In the genomic region with DNA sequence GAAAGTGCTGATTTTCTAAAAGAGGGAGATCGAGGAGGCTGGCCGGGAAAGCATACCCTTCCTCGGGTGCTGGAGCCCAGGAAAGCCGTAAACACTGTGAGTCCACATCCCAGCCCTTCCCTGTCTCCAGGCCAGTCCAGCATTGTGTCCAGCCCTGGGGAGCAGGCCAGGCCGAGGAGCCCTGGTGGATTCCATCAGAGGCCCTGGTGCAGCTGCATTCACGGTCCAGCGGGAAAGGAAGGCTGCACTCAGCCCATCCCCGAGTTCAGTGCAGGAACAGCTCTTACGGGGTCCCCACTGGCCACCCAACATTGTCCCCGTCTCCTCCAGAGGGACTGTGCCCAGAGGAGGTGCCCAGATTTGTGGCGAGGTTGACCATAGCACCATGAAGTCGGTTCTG, we compare ENCODE assay signal across 23 cellular contexts.
DNase-seq lines count a peak whose midpoint lies in the region; ATAC-seq, FAIRE-seq and TF ChIP-seq lines count a peak whose summit lies in the region.
"Had no signal": no experiment of that assay in that cellular context is flagged by ENCODE, and none has a peak within 500 bp of the region (broad histone marks: within the 10 kb centered on the region; RNA-seq: fewer than 3 reads in every experiment).

No MANE protein-coding gene starts in this region.

- H3K4me1 Mint-ChIP-seq in activated CD8-positive, alpha-beta T cell treated with anti-CD3 and anti-CD28 coated beads for 36 hours (ENCODE audit: low read depth) = no peaks in the 10 kb centered on the region
- H3K4me1 Mint-ChIP-seq: B cell; CD4-positive, CD25-positive, alpha-beta regulatory T cell had no signal

- H3K27me3 ChIP-seq in right cardiac atrium (ENCODE audit: control insufficient read depth, insufficient read depth) = no peaks in the 10 kb centered on the region
- peaks cover 5 to 62% of the 10 kb centered on the region in 2 experiments; a peak in 4 of 5 replicates for H3K27me3 ChIP-seq in HepG2 (ENCODE audit: control insufficient read depth in 1 of 2, insufficient read depth in 2 of 2, low read length in 2 of 2)
- no peaks in the 10 kb centered on the region for H3K27me3 ChIP-seq in stomach smooth muscle (ENCODE audit: control insufficient read depth in 1 of 2, insufficient read depth in 2 of 2, low read length in 2 of 2)

- H3K9me3 ChIP-seq in right cardiac atrium (ENCODE audit: control insufficient read depth, low read length) = no peaks in the 10 kb centered on the region
- no peaks in the 10 kb centered on the region for H3K9me3 ChIP-seq in HepG2 (ENCODE audit: low read length)
- peaks cover 0 to 6% of the 10 kb centered on the region in 2 donors for H3K9me3 ChIP-seq in stomach smooth muscle (ENCODE audit: control insufficient read depth in 2 of 2, low read length in 2 of 2)
- H3K9me3 ChIP-seq: HAP-1 had no signal

- TF ChIP-seq POLR2A in HepG2 (IDR thresholded peaks at IDR 0.05; ENCODE audit: insufficient read depth in 1 of 2, low read depth in 2 of 2, low read length in 2 of 2) = no peak

- no peak for FAIRE-seq in HepG2 (lab: Jason Lieb, UNC)
- FAIRE-seq: RCC 7860 had no signal

- H3K9ac ChIP-seq in HepG2 (ENCODE audit: insufficient read depth, low read depth, low read length) = no peak overlapping the region
- H3K9ac ChIP-seq in stomach smooth muscle (ENCODE audit: low read length in 2 of 2) = peak overlapping the region; percentile 13 to 75

- H3K4me2 ChIP-seq in HepG2 (ENCODE audit: low read depth, low read length) = no peak overlapping the region

- H3K27me3 Mint-ChIP-seq in activated CD8-positive, alpha-beta T cell treated with anti-CD3 and anti-CD28 coated beads for 36 hours = peaks cover 1% of the 10 kb centered on the region
- H3K27me3 Mint-ChIP-seq: B cell; CD4-positive, CD25-positive, alpha-beta regulatory T cell had no signal

- H3K79me2 ChIP-seq in HepG2 (ENCODE audit: insufficient read depth, low read length) = no peaks in the 10 kb centered on the region

- POLR2A ChIA-PET in HepG2 (lab: Yijun Ruan, JAX) = no interaction called here
- POLR2A ChIA-PET in activated CD8-positive, alpha-beta T cell treated with anti-CD3 and anti-CD28 coated beads for 36 hours (lab: Charles Lee) = no interaction called here

- H3K36me3 Mint-ChIP-seq in activated CD8-positive, alpha-beta T cell treated with anti-CD3 and anti-CD28 coated beads for 36 hours (ENCODE audit: low read depth) = no peaks in the 10 kb centered on the region
- H3K36me3 Mint-ChIP-seq: CD4-positive, CD25-positive, alpha-beta regulatory T cell had no signal

- no peak for TF ChIP-seq RAD21 in HepG2 (CRISPR knock-in tag; IDR thresholded peaks at IDR 0.05)

- H3K9me3 Mint-ChIP-seq in activated CD8-positive, alpha-beta T cell treated with anti-CD3 and anti-CD28 coated beads for 36 hours = peaks cover 14% of the 10 kb centered on the region

- intact Hi-C loops in Right ventricle myocardium superior (cut with DNase I) (no loop called here), right cardiac atrium (cut with DNase I) (no loop called here), HepG2 (cut with micrococcal nuclease; ENCODE audit: unreplicated experiment) (no loop called here), posterior vena cava (cut with DNase I) (no loop called here)
- intact Hi-C loops in activated CD8-positive, alpha-beta T cell treated with anti-CD3 and anti-CD28 coated beads for 36 hours (cut with micrococcal nuclease) = no loop called here

- DNase-seq in Right ventricle myocardium superior (peak; percentile 33), right cardiac atrium (no peak), HepG2 (ENCODE audit: low spot score) (no peak), posterior vena cava (ENCODE audit: low spot score) (peak; percentile 77), A172 (ENCODE audit: low spot score) (no peak), superior temporal gyrus (ENCODE audit: extremely low spot score) (no peak)
- no peak for DNase-seq in activated CD8-positive, alpha-beta T cell treated with anti-CD3 and anti-CD28 coated beads for 36 hours
- DNase-seq: 8988T; CD4-positive, CD25-positive, alpha-beta regulatory T cell; DMS153; GDM1; IMR-90; NCI-H1417; NCI-H187; NCI-H2107; NCI-H2227 treated with DMSO at 0.1 percent for 48 hours; NCI-H510A treated with DMSO at 0.1 percent for 48 hours; NCI-H774 had no signal

- no peak overlapping the region for H3K4me3 Mint-ChIP-seq in activated CD8-positive, alpha-beta T cell treated with anti-CD3 and anti-CD28 coated beads for 36 hours
- H3K4me3 Mint-ChIP-seq: B cell; CD4-positive, CD25-positive, alpha-beta regulatory T cell had no signal

- CTCF ChIA-PET in HepG2 (lab: Yijun Ruan, JAX; ENCODE audit: low intra/inter-chr PET ratio, low total read pairs) = no interaction called here
- CTCF ChIA-PET in activated CD8-positive, alpha-beta T cell treated with anti-CD3 and anti-CD28 coated beads for 36 hours (lab: Charles Lee) = no interaction called here

- no peak for ATAC-seq in Right ventricle myocardium superior (ENCODE audit: poor library complexity)
- no peak for ATAC-seq in right cardiac atrium
- ATAC-seq in HepG2 = peak; percentile 19
- ATAC-seq in activated CD8-positive, alpha-beta T cell treated with anti-CD3 and anti-CD28 coated beads for 36 hours = no peak

- H3K27ac ChIP-seq in right cardiac atrium (ENCODE audit: low read length) (no peak overlapping the region), HepG2 (ENCODE audit: extremely low read length, insufficient read depth, low read length) (no peak overlapping the region), stomach smooth muscle (ENCODE audit: low read length) (peak overlapping the region; percentile 97)
- H3K27ac ChIP-seq: HL-60 had no signal

- no peak overlapping the region for H2AFZ ChIP-seq in HepG2 (ENCODE audit: low read length)

- no TSS peak for BruUV-seq in HepG2 (replicated peaks; lab: Mats Ljungman, UMichigan)

- TF ChIP-seq CTCF in HepG2 (CRISPR knock-in tag; IDR thresholded peaks at IDR 0.05) = no peak
- no peak for TF ChIP-seq CTCF in activated CD8-positive, alpha-beta T cell treated with anti-CD3 and anti-CD28 coated beads for 36 hours (IDR thresholded peaks at IDR 0.05)

- WGBS in right cardiac atrium = 87% methylated on average over 12 of the region's 12 CpGs
- WGBS in HepG2 (ENCODE audit: low lambda C conversion rate) = 24% methylated on average over 9 of the region's 12 CpGs

- H3K4me3 ChIP-seq in right cardiac atrium (ENCODE audit: low read length) (no peak overlapping the region), HepG2 (replicated peaks in 1 of 3; ENCODE audit: insufficient read depth in 1 of 3, low read depth in 2 of 3, low read length in 3 of 3) (no peak overlapping the region), stomach smooth muscle (ENCODE audit: low read length in 2 of 2) (no peak overlapping the region)
- H3K4me3 ChIP-seq: HAP-1 had no signal

- TF ChIP-seq EP300 in HepG2 (IDR thresholded peaks at IDR 0.05; ENCODE audit: low read depth in 2 of 2, low read length in 2 of 2) (no peak), HepG2 (CRISPR knock-in tag; IDR thresholded peaks at IDR 0.05; ENCODE audit: borderline replicate concordance) (no peak)

- H3K36me3 ChIP-seq in HepG2 (replicated peaks in 1 of 2; ENCODE audit: control insufficient read depth in 1 of 2, insufficient read depth in 2 of 2, low read length in 2 of 2) = no peaks in the 10 kb centered on the region
- H3K36me3 ChIP-seq in stomach smooth muscle (ENCODE audit: control insufficient read depth in 2 of 2, insufficient read depth in 2 of 2, low read length in 2 of 2) = no peaks in the 10 kb centered on the region
- H3K36me3 ChIP-seq: HAP-1 had no signal

- H4K20me1 ChIP-seq in HepG2 (ENCODE audit: insufficient read depth, low read length) = no peaks in the 10 kb centered on the region

- H3K27ac Mint-ChIP-seq in activated CD8-positive, alpha-beta T cell treated with anti-CD3 and anti-CD28 coated beads for 36 hours = no peak overlapping the region
- H3K27ac Mint-ChIP-seq: B cell; CD4-positive, CD25-positive, alpha-beta regulatory T cell had no signal

- in situ Hi-C loops in HepG2 (cut with HindIII; ENCODE audit: extremely low pct_ligation_motif_present, low pct_unique_long_range_greater_than_20kb) = no loop called here

- no peaks in the 10 kb centered on the region for H3K4me1 ChIP-seq in right cardiac atrium (ENCODE audit: control insufficient read depth, insufficient read depth, low read length)
- H3K4me1 ChIP-seq in HepG2 (ENCODE audit: insufficient read depth, low read length) = no peaks in the 10 kb centered on the region
- peaks cover 47% of the 10 kb centered on the region for H3K4me1 ChIP-seq in stomach smooth muscle (ENCODE audit: control insufficient read depth, insufficient read depth, low read length)
- H3K4me1 ChIP-seq: HAP-1 had no signal

TF ChIP-seq in HepG2, 621 proteins besides CTCF, POLR2A, EP300 and RAD21:
- no peak for TF ChIP-seq SIN3A (IDR thresholded peaks at IDR 0.05; ENCODE audit: borderline replicate concordance, low read depth, low read length)
- no peak for TF ChIP-seq ZNF567 (CRISPR knock-in tag; IDR thresholded peaks at IDR 0.05; ENCODE audit: borderline replicate concordance)
- no peak for TF ChIP-seq MAF1 (CRISPR knock-in tag; IDR thresholded peaks at IDR 0.05; ENCODE audit: borderline replicate concordance)
- no peak for TF ChIP-seq NRL (CRISPR knock-in tag; IDR thresholded peaks at IDR 0.05; ENCODE audit: borderline replicate concordance)
- TF ChIP-seq ZMYM3 (CRISPR knock-in tag; IDR thresholded peaks at IDR 0.05) = no peak

Comparison
In these comparisons a context has a peak if more than half of its experiments do, and no peak if none do; other contexts are left out.
1. DNase-seq: peak in Right ventricle myocardium superior (single experiment) and posterior vena cava (single experiment); none in right cardiac atrium (0 of 3), HepG2 (single experiment), activated CD8-positive, alpha-beta T cell treated with anti-CD3 and anti-CD28 coated beads for 36 hours (single experiment), A172 (single experiment) and superior temporal gyrus (single experiment).